Comparison of ENCODE assay signal across 8 cellular contexts in genomic region chr5:149442563-149443182, GRCh38.
A peak's percentile ranks its signal among the peaks of the same experiment; 100 is the strongest.
DNase-seq lines count a peak whose midpoint lies in the region; ATAC-seq lines count a peak whose summit lies in the region.

No MANE protein-coding gene starts in this region.

- in situ Hi-C loops in G401 (cut with HindIII; ENCODE audit: low sequenced_read_pairs): no loop called here

- H3K4me3 Mint-ChIP-seq in activated CD4-positive, alpha-beta T cell treated with anti-CD3 and anti-CD28 coated beads for 36 hours: no peak overlapping the region

- DNase-seq in G401 (ENCODE audit: low spot score): peak; percentile 78
- peak; percentile 55 for DNase-seq in HCEC 1CT
- peak; percentile 13 for DNase-seq in NCI-H2029 treated with DMSO at 0.1 percent for 48 hours (lab: John Stamatoyannopoulos, UW)
- DNase-seq in activated CD4-positive, alpha-beta T cell treated with anti-CD3 and anti-CD28 coated beads for 36 hours: peak; percentile 88
- DNase-seq in cerebellar cortex (ENCODE audit: low spot score): peak; percentile 79
- peak; percentile 90 for DNase-seq in left kidney (ENCODE audit: low read depth, low spot score)
- peak; percentile 81 to 87 for DNase-seq in stimulated activated CD4-positive, alpha-beta T cell treated with anti-CD3 and anti-CD28 coated beads, Interleukin-2, amount 100 ng/mL, for 24 hours

- H3K27ac Mint-ChIP-seq in activated CD4-positive, alpha-beta T cell treated with anti-CD3 and anti-CD28 coated beads for 36 hours: no peak overlapping the region

- no peaks in the 10 kb centered on the region for H3K36me3 Mint-ChIP-seq in activated CD4-positive, alpha-beta T cell treated with anti-CD3 and anti-CD28 coated beads for 36 hours (ENCODE audit: low read depth)

- peak; percentile 85 for ATAC-seq in activated CD4-positive, alpha-beta T cell treated with anti-CD3 and anti-CD28 coated beads for 36 hours
- ATAC-seq in HG02840 (IDR thresholded peaks at IDR 0.05; ENCODE audit: low FRiP score, unreplicated experiment): no peak

- no peaks in the 10 kb centered on the region for H3K27me3 Mint-ChIP-seq in activated CD4-positive, alpha-beta T cell treated with anti-CD3 and anti-CD28 coated beads for 36 hours

- H3K4me1 Mint-ChIP-seq in activated CD4-positive, alpha-beta T cell treated with anti-CD3 and anti-CD28 coated beads for 36 hours: peaks cover 22% of the 10 kb centered on the region

- CTCF ChIA-PET in activated CD4-positive, alpha-beta T cell treated with anti-CD3 and anti-CD28 coated beads for 36 hours (lab: Charles Lee): interaction anchor here (0.5 to 2.7 kb wide), 15 partner anchors 11 to 178 kb away, joined by 3 to 17 read pairs (median 3); no protein-coding TSS in a partner anchor

- no peaks in the 10 kb centered on the region for H3K9me3 Mint-ChIP-seq in activated CD4-positive, alpha-beta T cell treated with anti-CD3 and anti-CD28 coated beads for 36 hours (ENCODE audit: low read depth)

- intact Hi-C loops in activated CD4-positive, alpha-beta T cell treated with anti-CD3 and anti-CD28 coated beads for 36 hours (cut with DNase I, micrococcal nuclease): loop anchor here (1.0 to 2.0 kb wide), 2 partner anchors 122 to 176 kb away; no protein-coding TSS in a partner anchor

- POLR2A ChIA-PET in activated CD4-positive, alpha-beta T cell treated with anti-CD3 and anti-CD28 coated beads for 36 hours (lab: Charles Lee): interaction anchor here (0.5 to 1.2 kb wide), 4 partner anchors 20 to 122 kb away, joined by 3 to 4 read pairs (median 3); partner anchors contain the start of gene CSNK1A1

Comparison
In these comparisons a context has a peak if more than half of its experiments do, and no peak if none do; other contexts are left out.
1. DNase-seq: peak in every context shown above with its lines; median percentile 90 in left kidney; 88 in activated CD4-positive, alpha-beta T cell treated with anti-CD3 and anti-CD28 coated beads for 36 hours; 84 in stimulated activated CD4-positive, alpha-beta T cell treated with anti-CD3 and anti-CD28 coated beads, Interleukin-2, amount 100 ng/mL, for 24 hours; 79 in cerebellar cortex; 78 in G401; 55 in HCEC 1CT; 13 in NCI-H2029 treated with DMSO at 0.1 percent for 48 hours.